19 cellular contexts compared by ENCODE assay signal in genomic region chr13:40063743-40064142, GRCh38.
DNase-seq lines count a peak whose midpoint lies in the region; ATAC-seq and TF ChIP-seq lines count a peak whose summit lies in the region.
"Had no signal": no experiment of that assay in that cellular context is flagged by ENCODE, and none has a peak within 500 bp of the region (broad histone marks: within the 10 kb centered on the region; RNA-seq: fewer than 3 reads in every experiment).

No MANE protein-coding gene starts in this region.

- H3K27ac Mint-ChIP-seq in activated naive CD8-positive, alpha-beta T cell treated with anti-CD3 and anti-CD28 coated beads, Interleukin-2, amount 10 ng/mL, durations not matched to agents 7 days and 5 days, result peak overlapping the region; percentile 50
- no peak overlapping the region for H3K27ac Mint-ChIP-seq in activated naive CD8-positive, alpha-beta T cell treated with anti-CD3 and anti-CD28 coated beads for 36 hours
- no peak overlapping the region for H3K27ac Mint-ChIP-seq in type B pancreatic cell
- no peak overlapping the region for H3K27ac Mint-ChIP-seq in naive thymus-derived CD8-positive, alpha-beta T cell
- H3K27ac Mint-ChIP-seq: activated naive CD4-positive, alpha-beta T cell treated with anti-CD3 and anti-CD28 coated beads, Interleukin-2, amount 50 U/mL, for 24 hours; endodermal cell had no signal

- H3K4me3 Mint-ChIP-seq in activated naive CD8-positive, alpha-beta T cell treated with anti-CD3 and anti-CD28 coated beads, Interleukin-2, amount 10 ng/mL, durations not matched to agents 7 days and 5 days, result no peak overlapping the region
- H3K4me3 Mint-ChIP-seq in activated naive CD8-positive, alpha-beta T cell treated with anti-CD3 and anti-CD28 coated beads for 36 hours, result no peak overlapping the region
- peak overlapping the region; percentile 57 for H3K4me3 Mint-ChIP-seq in type B pancreatic cell
- H3K4me3 Mint-ChIP-seq in naive thymus-derived CD8-positive, alpha-beta T cell, result no peak overlapping the region
- H3K4me3 Mint-ChIP-seq: activated naive CD4-positive, alpha-beta T cell treated with anti-CD3 and anti-CD28 coated beads, Interleukin-2, amount 50 U/mL, for 24 hours; CD4-positive, alpha-beta memory T cell; central memory CD8-positive, alpha-beta T cell; endodermal cell had no signal

- TF ChIP-seq CTCF in liver (IDR thresholded peaks at IDR 0.05; ENCODE audit: low read depth, low read length, missing input control) (no peak), type B pancreatic cell (conservative IDR thresholded peaks at IDR 0.05) (no peak)

- H3K9me3 Mint-ChIP-seq in activated naive CD8-positive, alpha-beta T cell treated with anti-CD3 and anti-CD28 coated beads, Interleukin-2, amount 10 ng/mL, durations not matched to agents 7 days and 5 days, result no peaks in the 10 kb centered on the region
- H3K9me3 Mint-ChIP-seq in activated naive CD8-positive, alpha-beta T cell treated with anti-CD3 and anti-CD28 coated beads for 36 hours, result no peaks in the 10 kb centered on the region
- H3K9me3 Mint-ChIP-seq in type B pancreatic cell, result no peaks in the 10 kb centered on the region
- no peaks in the 10 kb centered on the region for H3K9me3 Mint-ChIP-seq in naive thymus-derived CD8-positive, alpha-beta T cell
- H3K9me3 Mint-ChIP-seq: activated naive CD4-positive, alpha-beta T cell treated with anti-CD3 and anti-CD28 coated beads, Interleukin-2, amount 50 U/mL, for 24 hours; CD4-positive, alpha-beta memory T cell; central memory CD8-positive, alpha-beta T cell; endodermal cell had no signal

- peaks cover 10% of the 10 kb centered on the region for H3K4me1 Mint-ChIP-seq in activated naive CD8-positive, alpha-beta T cell treated with anti-CD3 and anti-CD28 coated beads, Interleukin-2, amount 10 ng/mL, durations not matched to agents 7 days and 5 days
- peaks cover 27% of the 10 kb centered on the region for H3K4me1 Mint-ChIP-seq in activated naive CD8-positive, alpha-beta T cell treated with anti-CD3 and anti-CD28 coated beads for 36 hours
- H3K4me1 Mint-ChIP-seq in type B pancreatic cell (ENCODE audit: unreplicated experiment), result peaks cover 33% of the 10 kb centered on the region
- peaks cover 2 to 11% (median 3%) of the 10 kb centered on the region in 4 donors for H3K4me1 Mint-ChIP-seq in naive thymus-derived CD8-positive, alpha-beta T cell
- H3K4me1 Mint-ChIP-seq: central memory CD8-positive, alpha-beta T cell had no signal

- TF ChIP-seq RAD21 in liver (IDR thresholded peaks at IDR 0.05), result peak; percentile 31 to 37

- H3K4me1 ChIP-seq in adipocyte (ENCODE audit: control insufficient read depth, insufficient read depth, low read length), result peaks cover 60% of the 10 kb centered on the region
- peaks cover 3 to 13% (median 12%) of the 10 kb centered on the region in 4 donors for H3K4me1 ChIP-seq in liver (ENCODE audit: control insufficient read depth in 4 of 4, insufficient read depth in 4 of 4, low read length in 3 of 4)

- no peak for ATAC-seq in activated naive CD8-positive, alpha-beta T cell treated with anti-CD3 and anti-CD28 coated beads, Interleukin-2, amount 10 ng/mL, durations not matched to agents 7 days and 5 days (ENCODE audit: low read depth)
- no peak for ATAC-seq in naive thymus-derived CD8-positive, alpha-beta T cell

- 10% methylated on average over 1 of the region's 1 CpG for WGBS in liver

- H3K9ac ChIP-seq in adipocyte (ENCODE audit: low read length) (peak overlapping the region; percentile 47), liver (ENCODE audit: low read depth in 1 of 2, low read length in 2 of 2) (no peak overlapping the region)

- H3K27me3 ChIP-seq in adipocyte (replicated peaks; ENCODE audit: control insufficient read depth, insufficient read depth, low read length), result no peaks in the 10 kb centered on the region
- H3K27me3 ChIP-seq in liver (ENCODE audit: control insufficient read depth in 4 of 4, insufficient read depth in 4 of 4, low read length in 3 of 4), result no peaks in the 10 kb centered on the region

- H3K27me3 Mint-ChIP-seq in activated naive CD8-positive, alpha-beta T cell treated with anti-CD3 and anti-CD28 coated beads, Interleukin-2, amount 10 ng/mL, durations not matched to agents 7 days and 5 days, result no peaks in the 10 kb centered on the region
- H3K27me3 Mint-ChIP-seq in activated naive CD8-positive, alpha-beta T cell treated with anti-CD3 and anti-CD28 coated beads for 36 hours, result no peaks in the 10 kb centered on the region
- no peaks in the 10 kb centered on the region for H3K27me3 Mint-ChIP-seq in type B pancreatic cell
- no peaks in the 10 kb centered on the region for H3K27me3 Mint-ChIP-seq in naive thymus-derived CD8-positive, alpha-beta T cell
- H3K27me3 Mint-ChIP-seq: activated naive CD4-positive, alpha-beta T cell treated with anti-CD3 and anti-CD28 coated beads, Interleukin-2, amount 50 U/mL, for 24 hours; CD4-positive, alpha-beta memory T cell; central memory CD8-positive, alpha-beta T cell had no signal

- H3K9me3 ChIP-seq in adipocyte (ENCODE audit: control insufficient read depth, low read length) (no peaks in the 10 kb centered on the region), liver (ENCODE audit: control insufficient read depth in 4 of 4, low read length in 3 of 4) (no peaks in the 10 kb centered on the region)

- POLR2A ChIA-PET in activated naive CD8-positive, alpha-beta T cell treated with anti-CD3 and anti-CD28 coated beads, Interleukin-2, amount 10 ng/mL, durations not matched to agents 7 days and 5 days (lab: Charles Lee), result no interaction called here
- POLR2A ChIA-PET in naive thymus-derived CD8-positive, alpha-beta T cell (lab: Charles Lee), result interaction anchor here (0.6 kb wide), 1 partner anchor 475 kb away, joined by 3 read pairs; no protein-coding TSS in a partner anchor

- DNase-seq in activated naive CD8-positive, alpha-beta T cell treated with anti-CD3 and anti-CD28 coated beads, Interleukin-2, amount 10 ng/mL, durations not matched to agents 7 days and 5 days, result no peak
- no peak for DNase-seq in activated naive CD8-positive, alpha-beta T cell treated with anti-CD3 and anti-CD28 coated beads for 36 hours
- DNase-seq in adipocyte (ENCODE audit: low read depth), result no peak
- no peak for DNase-seq in type B pancreatic cell (ENCODE audit: extremely low spot score, unreplicated experiment)
- no peak for DNase-seq in naive thymus-derived CD8-positive, alpha-beta T cell
- DNase-seq in NAMALWA (ENCODE audit: low spot score), result no peak
- DNase-seq in activated CD4-positive, alpha-beta T cell treated with anti-CD3 and anti-CD28 coated beads, Interleukin-2, amount 50 U/mL, for 4 hours, result no peak
- DNase-seq: ACHN; activated CD4-positive, alpha-beta T cell treated with anti-CD3 and anti-CD28 coated beads for 48 hours; activated T-cell treated with anti-CD3 and anti-CD28 coated beads for 4 hours; CD4-positive, alpha-beta memory T cell; endodermal cell; foreskin melanocyte; posterior cingulate gyrus; stimulated activated CD4-positive, alpha-beta T cell treated with anti-CD3 and anti-CD28 coated beads, Interleukin-12 subunit alpha, Interleukin-12 subunit beta, amount 100 ng/mL, for 4 hours; stimulated activated naive CD4-positive, alpha-beta T cell treated with Interleukin-2 at 50 U/mL for 16 hours had no signal

- H3K27ac ChIP-seq in liver (ENCODE audit: low read depth in 1 of 2, low read length in 2 of 2), result peak overlapping the region in 1 of 2 donors; percentile 27

- H3K36me3 ChIP-seq in adipocyte (ENCODE audit: control insufficient read depth, insufficient read depth, low read length, severe bottlenecking), result no peaks in the 10 kb centered on the region
- no peaks in the 10 kb centered on the region for H3K36me3 ChIP-seq in liver (ENCODE audit: control insufficient read depth in 4 of 4, insufficient read depth in 3 of 4, low read depth in 1 of 4, low read length in 3 of 4)

- H3K4me3 ChIP-seq in adipocyte (ENCODE audit: low read length) (no peak overlapping the region), liver (ENCODE audit: low read depth in 1 of 3, low read length in 3 of 3) (no peak overlapping the region)

- H3K36me3 Mint-ChIP-seq in activated naive CD8-positive, alpha-beta T cell treated with anti-CD3 and anti-CD28 coated beads, Interleukin-2, amount 10 ng/mL, durations not matched to agents 7 days and 5 days, result peaks cover 3% of the 10 kb centered on the region
- H3K36me3 Mint-ChIP-seq in activated naive CD8-positive, alpha-beta T cell treated with anti-CD3 and anti-CD28 coated beads for 36 hours, result no peaks in the 10 kb centered on the region
- no peaks in the 10 kb centered on the region for H3K36me3 Mint-ChIP-seq in type B pancreatic cell
- H3K36me3 Mint-ChIP-seq in naive thymus-derived CD8-positive, alpha-beta T cell, result no peaks in the 10 kb centered on the region
- H3K36me3 Mint-ChIP-seq: CD4-positive, alpha-beta memory T cell had no signal

TF ChIP-seq in liver, 16 proteins besides CTCF, POLR2A, EP300 and RAD21 (continues in another document):
- TF ChIP-seq FOXA2 (IDR thresholded peaks at IDR 0.05), result peak; percentile 80
- peak; percentile 31 for TF ChIP-seq MAX (IDR thresholded peaks at IDR 0.05)
- TF ChIP-seq FOXA1 (IDR thresholded peaks at IDR 0.05), result peak; percentile 74
- TF ChIP-seq YY1 (IDR thresholded peaks at IDR 0.05), result peak; percentile 33
- TF ChIP-seq TAF1 (conservative IDR thresholded peaks at IDR 0.05), result no peak
- no peak for TF ChIP-seq EGR1 (IDR thresholded peaks at IDR 0.05; ENCODE audit: low read depth in 2 of 2)
- peak; percentile 12 to 61 for TF ChIP-seq RXRA (IDR thresholded peaks at IDR 0.05)
- no peak for TF ChIP-seq HNF4G (IDR thresholded peaks at IDR 0.05)
- no peak for TF ChIP-seq GABPA (IDR thresholded peaks at IDR 0.05 in 1 of 2, conservative IDR thresholded peaks at IDR 0.05 in 1 of 2)
- TF ChIP-seq SP1 (IDR thresholded peaks at IDR 0.05), result no peak
- TF ChIP-seq ATF3 (IDR thresholded peaks at IDR 0.05), result no peak
- no peak for TF ChIP-seq JUND (IDR thresholded peaks at IDR 0.05)
